ENCODE assay signal across 16 cellular contexts in the genomic region with DNA sequence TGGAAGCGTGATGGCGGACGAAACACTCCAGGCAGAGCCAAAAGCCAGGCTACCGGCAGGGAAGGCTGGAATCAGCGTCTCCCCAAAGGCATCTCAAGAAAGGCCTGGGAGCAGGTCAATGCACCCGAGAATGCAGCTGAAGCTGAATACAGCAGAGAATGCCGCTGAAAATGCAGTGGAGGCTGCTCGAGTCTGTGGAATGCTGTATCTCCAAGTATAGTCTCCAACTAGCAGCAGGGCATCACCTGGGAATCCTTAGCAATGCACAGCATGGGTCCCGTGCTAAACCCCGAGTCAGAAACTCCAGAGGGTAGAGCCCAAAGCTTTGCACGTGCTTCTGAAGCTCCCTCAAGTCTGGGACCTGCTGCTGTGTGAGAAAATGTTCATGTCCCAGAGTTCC.
"Had no signal": no experiment of that assay in that cellular context is flagged by ENCODE, and none has a peak within 500 bp of the region (broad histone marks: within the 10 kb centered on the region; RNA-seq: fewer than 3 reads in every experiment).

No MANE protein-coding gene starts in this region.

- H3K9me3 Mint-ChIP-seq: activated naive CD4-positive, alpha-beta T cell treated with anti-CD3 and anti-CD28 coated beads, Interleukin-2, amount 50 U/mL, for 24 hours had no signal

- H3K27ac ChIP-seq: adrenal gland, esophagus muscularis mucosa, sigmoid colon had no signal

- H3K4me3 ChIP-seq: adrenal gland, sigmoid colon had no signal

- H3K27ac Mint-ChIP-seq: activated CD4-positive, alpha-beta T cell treated with anti-CD3 and anti-CD28 coated beads for 36 hours; activated CD8-positive, alpha-beta T cell treated with anti-CD3 and anti-CD28 coated beads for 36 hours; activated naive CD4-positive, alpha-beta T cell treated with anti-CD3 and anti-CD28 coated beads, Interleukin-2, amount 50 U/mL, for 24 hours; natural killer cell treated with Interleukin-12 subunit alpha and Interleukin-12 subunit beta and Interleukin-15 and Interleukin-18, amount 100 ng/mL, for 72 hours had no signal

- H3K4me1 ChIP-seq: adrenal gland had no signal

- H3K9me3 ChIP-seq: adrenal gland, sigmoid colon, testis had no signal

- H3K4me3 Mint-ChIP-seq: activated CD4-positive, alpha-beta T cell treated with anti-CD3 and anti-CD28 coated beads for 36 hours; activated CD8-positive, alpha-beta T cell treated with anti-CD3 and anti-CD28 coated beads for 36 hours; activated naive CD4-positive, alpha-beta T cell treated with anti-CD3 and anti-CD28 coated beads, Interleukin-2, amount 50 U/mL, for 24 hours; natural killer cell treated with Interleukin-12 subunit alpha and Interleukin-12 subunit beta and Interleukin-15 and Interleukin-18, amount 100 ng/mL, for 72 hours; stimulated activated naive CD8-positive, alpha-beta T cell treated with anti-CD3 and anti-CD28 coated beads, Interleukin-15, amount 100 ng/mL, for 72 hours had no signal

- H3K4me1 Mint-ChIP-seq: activated CD4-positive, alpha-beta T cell treated with anti-CD3 and anti-CD28 coated beads for 36 hours; activated naive CD4-positive, alpha-beta T cell treated with anti-CD3 and anti-CD28 coated beads, Interleukin-2, amount 50 U/mL, for 24 hours; stimulated activated naive CD8-positive, alpha-beta T cell treated with anti-CD3 and anti-CD28 coated beads, Interleukin-15, amount 100 ng/mL, for 72 hours had no signal

- H3K27me3 Mint-ChIP-seq: activated CD8-positive, alpha-beta T cell treated with anti-CD3 and anti-CD28 coated beads for 36 hours had no signal

- DNase-seq: activated CD4-positive, alpha-beta T cell treated with anti-CD3 and anti-CD28 coated beads for 36 hours; activated CD8-positive, alpha-beta memory T cell treated with anti-CD3 and anti-CD28 coated beads, Interleukin-2, amount 50 U/mL, for 4 hours; activated CD8-positive, alpha-beta T cell treated with anti-CD3 and anti-CD28 coated beads for 36 hours; activated effector memory CD4-positive, alpha-beta T cell treated with anti-CD3 and anti-CD28 coated beads, Interleukin-2, amount 50 U/mL, for 16 hours; activated T-cell treated with anti-CD3 and anti-CD28 coated beads, Interleukin-2, amount 50 U/mL, for 48 hours; adrenal gland; left ventricle myocardium superior; sigmoid colon; stimulated activated CD4-positive, alpha-beta T cell treated with anti-CD3 and anti-CD28 coated beads, Interleukin-1b, Interleukin-23, amount 100 ng/mL, for 48 hours; stimulated activated naive CD8-positive, alpha-beta T cell treated with anti-CD3 and anti-CD28 coated beads, Interleukin-15, amount 100 ng/mL, for 72 hours; T-helper 1 cell; T1000 had no signal

- H3K36me3 ChIP-seq: adrenal gland, esophagus muscularis mucosa, sigmoid colon had no signal

- ATAC-seq: activated CD4-positive, alpha-beta T cell treated with anti-CD3 and anti-CD28 coated beads for 36 hours; activated CD8-positive, alpha-beta T cell treated with anti-CD3 and anti-CD28 coated beads for 36 hours; left ventricle myocardium superior; natural killer cell treated with Interleukin-12 subunit alpha and Interleukin-12 subunit beta and Interleukin-15 and Interleukin-18, amount 100 ng/mL, for 72 hours; stimulated activated naive CD8-positive, alpha-beta T cell treated with anti-CD3 and anti-CD28 coated beads, Interleukin-15, amount 100 ng/mL, for 72 hours had no signal

- H3K27me3 ChIP-seq: esophagus muscularis mucosa, sigmoid colon, testis had no signal
